In genomic region chr17:59758998-59759651, GRCh38 we compare ENCODE assay signal across 7 cellular contexts. TPM values are rescaled to one million over a fixed set of nuclear protein-coding genes. Genes with fewer than 3 reads are reported as not detected.
A peak's percentile ranks its signal among the peaks of the same experiment; 100 is the strongest.
DNase-seq lines count a peak whose midpoint lies in the region; ATAC-seq and TF ChIP-seq lines count a peak whose summit lies in the region.
"Not testable (repeated sequence)": the region's sequence is repeated elsewhere in the genome, so short reads cannot be mapped to it uniquely, and the experiment has no call there.

No MANE protein-coding gene starts in this region.

- H3K9me3 ChIP-seq in CD4-positive, CD25-positive, alpha-beta regulatory T cell (ENCODE audit: control insufficient read depth in 2 of 2, low read length in 2 of 2), result not testable (repeated sequence)

- TF ChIP-seq CTCF in RWPE1 (conservative IDR thresholded peaks at IDR 0.05; ENCODE audit: low read depth); activated CD8-positive, alpha-beta T cell treated with anti-CD3 and anti-CD28 coated beads for 36 hours (IDR thresholded peaks at IDR 0.05); chondrocyte (IDR thresholded peaks at IDR 0.05): not testable (repeated sequence)

- intact Hi-C loops in activated CD8-positive, alpha-beta T cell treated with anti-CD3 and anti-CD28 coated beads for 36 hours (cut with micrococcal nuclease), result not testable (repeated sequence)
- intact Hi-C loops in activated naive CD4-positive, alpha-beta T cell treated with anti-CD3 and anti-CD28 coated beads for 36 hours (cut with micrococcal nuclease), result loop anchor here (10.0 kb wide), 1 partner anchor 346 kb away; no protein-coding TSS in a partner anchor

- ATAC-seq in CD4-positive, CD25-positive, alpha-beta regulatory T cell (ENCODE audit: low read depth in 2 of 2); activated CD8-positive, alpha-beta T cell treated with anti-CD3 and anti-CD28 coated beads for 36 hours; natural killer cell treated with Interleukin-12 subunit alpha and Interleukin-12 subunit beta and Interleukin-15 and Interleukin-18, amount 100 ng/mL, for 72 hours; stimulated activated effector memory CD8-positive, alpha-beta T cell treated with anti-CD3 and anti-CD28 coated beads, Interleukin-12 subunit alpha, Interleukin-12 subunit beta, amount 100 ng/mL, for 72 hours: not testable (repeated sequence)

- H3K4me3 Mint-ChIP-seq in CD4-positive, CD25-positive, alpha-beta regulatory T cell; activated CD8-positive, alpha-beta T cell treated with anti-CD3 and anti-CD28 coated beads for 36 hours; activated naive CD4-positive, alpha-beta T cell treated with anti-CD3 and anti-CD28 coated beads for 36 hours; chondrocyte (ENCODE audit: unreplicated experiment); natural killer cell treated with Interleukin-12 subunit alpha and Interleukin-12 subunit beta and Interleukin-15 and Interleukin-18, amount 100 ng/mL, for 72 hours; stimulated activated effector memory CD8-positive, alpha-beta T cell treated with anti-CD3 and anti-CD28 coated beads, Interleukin-12 subunit alpha, Interleukin-12 subunit beta, amount 100 ng/mL, for 72 hours: not testable (repeated sequence)

- not testable (repeated sequence) for H3K27me3 ChIP-seq in CD4-positive, CD25-positive, alpha-beta regulatory T cell (ENCODE audit: control insufficient read depth, insufficient read depth, low read length)

- H3K36me3 Mint-ChIP-seq in CD4-positive, CD25-positive, alpha-beta regulatory T cell, result peaks cover 15% of the 10 kb centered on the region
- H3K36me3 Mint-ChIP-seq in activated CD8-positive, alpha-beta T cell treated with anti-CD3 and anti-CD28 coated beads for 36 hours (ENCODE audit: low read depth), result peaks cover 56% of the 10 kb centered on the region
- peaks cover 45% of the 10 kb centered on the region for H3K36me3 Mint-ChIP-seq in activated naive CD4-positive, alpha-beta T cell treated with anti-CD3 and anti-CD28 coated beads for 36 hours (ENCODE audit: low read depth)
- peaks cover 13% of the 10 kb centered on the region for H3K36me3 Mint-ChIP-seq in chondrocyte (ENCODE audit: low read depth)
- H3K36me3 Mint-ChIP-seq in natural killer cell treated with Interleukin-12 subunit alpha and Interleukin-12 subunit beta and Interleukin-15 and Interleukin-18, amount 100 ng/mL, for 72 hours, result peaks cover 18% of the 10 kb centered on the region
- peaks cover 81% of the 10 kb centered on the region for H3K36me3 Mint-ChIP-seq in stimulated activated effector memory CD8-positive, alpha-beta T cell treated with anti-CD3 and anti-CD28 coated beads, Interleukin-12 subunit alpha, Interleukin-12 subunit beta, amount 100 ng/mL, for 72 hours

- not testable (repeated sequence) for H3K36me3 ChIP-seq in CD4-positive, CD25-positive, alpha-beta regulatory T cell (ENCODE audit: control insufficient read depth, insufficient read depth, low read length)

- not testable (repeated sequence) for H3K27me3 Mint-ChIP-seq in CD4-positive, CD25-positive, alpha-beta regulatory T cell; activated CD8-positive, alpha-beta T cell treated with anti-CD3 and anti-CD28 coated beads for 36 hours; activated naive CD4-positive, alpha-beta T cell treated with anti-CD3 and anti-CD28 coated beads for 36 hours (ENCODE audit: low read depth); chondrocyte (ENCODE audit: low read depth); natural killer cell treated with Interleukin-12 subunit alpha and Interleukin-12 subunit beta and Interleukin-15 and Interleukin-18, amount 100 ng/mL, for 72 hours

- not testable (repeated sequence) for H3K9me3 Mint-ChIP-seq in CD4-positive, CD25-positive, alpha-beta regulatory T cell; activated CD8-positive, alpha-beta T cell treated with anti-CD3 and anti-CD28 coated beads for 36 hours; activated naive CD4-positive, alpha-beta T cell treated with anti-CD3 and anti-CD28 coated beads for 36 hours; chondrocyte (ENCODE audit: low read depth); natural killer cell treated with Interleukin-12 subunit alpha and Interleukin-12 subunit beta and Interleukin-15 and Interleukin-18, amount 100 ng/mL, for 72 hours; stimulated activated effector memory CD8-positive, alpha-beta T cell treated with anti-CD3 and anti-CD28 coated beads, Interleukin-12 subunit alpha, Interleukin-12 subunit beta, amount 100 ng/mL, for 72 hours

- peaks cover 35 to 72% (median 51%) of the 10 kb centered on the region in 4 donors for H3K4me1 Mint-ChIP-seq in CD4-positive, CD25-positive, alpha-beta regulatory T cell
- peaks cover 74% of the 10 kb centered on the region for H3K4me1 Mint-ChIP-seq in activated CD8-positive, alpha-beta T cell treated with anti-CD3 and anti-CD28 coated beads for 36 hours (ENCODE audit: low read depth)
- H3K4me1 Mint-ChIP-seq in activated naive CD4-positive, alpha-beta T cell treated with anti-CD3 and anti-CD28 coated beads for 36 hours (ENCODE audit: low read depth), result peaks cover 75% of the 10 kb centered on the region
- H3K4me1 Mint-ChIP-seq in chondrocyte (ENCODE audit: low read depth), result peaks cover 80% of the 10 kb centered on the region
- peaks cover 44 to 59% of the 10 kb centered on the region in 2 donors for H3K4me1 Mint-ChIP-seq in natural killer cell treated with Interleukin-12 subunit alpha and Interleukin-12 subunit beta and Interleukin-15 and Interleukin-18, amount 100 ng/mL, for 72 hours (ENCODE audit: low read depth in 2 of 2)
- H3K4me1 Mint-ChIP-seq in stimulated activated effector memory CD8-positive, alpha-beta T cell treated with anti-CD3 and anti-CD28 coated beads, Interleukin-12 subunit alpha, Interleukin-12 subunit beta, amount 100 ng/mL, for 72 hours, result peaks cover 65% of the 10 kb centered on the region

- POLR2A ChIA-PET in RWPE1 (lab: Yijun Ruan, JAX; ENCODE audit: low non-redundant PET), result not testable (repeated sequence)
- POLR2A ChIA-PET in activated CD8-positive, alpha-beta T cell treated with anti-CD3 and anti-CD28 coated beads for 36 hours (lab: Charles Lee), result interaction anchor here (0.7 to 10.5 kb wide), 4 partner anchors 11 to 89 kb away, joined by 3 to 420 read pairs (median 49); no protein-coding TSS in a partner anchor

- CTCF ChIA-PET in RWPE1 (lab: Yijun Ruan, JAX), result not testable (repeated sequence)
- CTCF ChIA-PET in activated CD8-positive, alpha-beta T cell treated with anti-CD3 and anti-CD28 coated beads for 36 hours (lab: Charles Lee), result interaction anchor here (0.8 to 1.4 kb wide), 4 partner anchors 24 to 92 kb away, joined by 3 to 5 read pairs (median 4); no protein-coding TSS in a partner anchor
- CTCF ChIA-PET in activated naive CD4-positive, alpha-beta T cell treated with anti-CD3 and anti-CD28 coated beads for 36 hours (lab: Charles Lee), result interaction anchor here (0.6 kb wide), 2 partner anchors 10 to 77 kb away, joined by 3 to 5 read pairs; no protein-coding TSS in a partner anchor

- not testable (repeated sequence) for H3K27ac ChIP-seq in CD4-positive, CD25-positive, alpha-beta regulatory T cell (ENCODE audit: insufficient read depth, low read length, poor library complexity, severe bottlenecking)
- peak overlapping the region; percentile 53 for H3K27ac ChIP-seq in RWPE1

- DNase-seq in CD4-positive, CD25-positive, alpha-beta regulatory T cell; RWPE1 (ENCODE audit: low spot score); activated CD8-positive, alpha-beta T cell treated with anti-CD3 and anti-CD28 coated beads for 36 hours; activated naive CD4-positive, alpha-beta T cell treated with anti-CD3 and anti-CD28 coated beads for 36 hours; chondrocyte (ENCODE audit: low spot score); natural killer cell treated with Interleukin-12 subunit alpha and Interleukin-12 subunit beta and Interleukin-15 and Interleukin-18, amount 100 ng/mL, for 72 hours (ENCODE audit: low spot score); stimulated activated effector memory CD8-positive, alpha-beta T cell treated with anti-CD3 and anti-CD28 coated beads, Interleukin-12 subunit alpha, Interleukin-12 subunit beta, amount 100 ng/mL, for 72 hours (ENCODE audit: low spot score in 2 of 2): not testable (repeated sequence)

- H3K27ac Mint-ChIP-seq in CD4-positive, CD25-positive, alpha-beta regulatory T cell, result peak overlapping the region in 2 of 3 donors; percentile 37 to 60
- H3K27ac Mint-ChIP-seq in activated CD8-positive, alpha-beta T cell treated with anti-CD3 and anti-CD28 coated beads for 36 hours, result peak overlapping the region; percentile 97
- peak overlapping the region; percentile 98 for H3K27ac Mint-ChIP-seq in activated naive CD4-positive, alpha-beta T cell treated with anti-CD3 and anti-CD28 coated beads for 36 hours
- H3K27ac Mint-ChIP-seq in chondrocyte (ENCODE audit: unreplicated experiment), result peak overlapping the region; percentile 17
- peak overlapping the region; percentile 56 to 98 for H3K27ac Mint-ChIP-seq in natural killer cell treated with Interleukin-12 subunit alpha and Interleukin-12 subunit beta and Interleukin-15 and Interleukin-18, amount 100 ng/mL, for 72 hours
- peak overlapping the region; percentile 97 for H3K27ac Mint-ChIP-seq in stimulated activated effector memory CD8-positive, alpha-beta T cell treated with anti-CD3 and anti-CD28 coated beads, Interleukin-12 subunit alpha, Interleukin-12 subunit beta, amount 100 ng/mL, for 72 hours

- not testable (repeated sequence) for H3K4me3 ChIP-seq in CD4-positive, CD25-positive, alpha-beta regulatory T cell (ENCODE audit: low read depth, low read length)

- peaks cover 41% of the 10 kb centered on the region for H3K4me1 ChIP-seq in CD4-positive, CD25-positive, alpha-beta regulatory T cell (ENCODE audit: control insufficient read depth, insufficient read depth, low read length, poor library complexity, severe bottlenecking)

RNA-seq across cellular contexts. Expression of gene VMP1, which starts 51.7 kb away (rescaled TPM):
- 238 TPM for total RNA-seq in CD4-positive, CD25-positive, alpha-beta regulatory T cell
- 10 to 100 TPM; 50.3 to 84.2 (median 65.6) TPM for polyA plus RNA-seq in CD4-positive, CD25-positive, alpha-beta regulatory T cell
- total RNA-seq in activated CD8-positive, alpha-beta T cell treated with anti-CD3 and anti-CD28 coated beads for 36 hours, result 100 to 1,000 TPM; 239 to 248 TPM
- total RNA-seq in activated naive CD4-positive, alpha-beta T cell treated with anti-CD3 and anti-CD28 coated beads for 36 hours, result 100 to 1,000 TPM; 423 to 438 TPM
- total RNA-seq in chondrocyte, result 295 to 347 TPM (median 324 TPM) in 3 replicates
- total RNA-seq in natural killer cell treated with Interleukin-12 subunit alpha and Interleukin-12 subunit beta and Interleukin-15 and Interleukin-18, amount 100 ng/mL, for 72 hours, result 100 to 1,000 TPM; 225 to 292 TPM

RNA-seq across cellular contexts. Expression of gene PTRH2, which starts 51.9 kb away (rescaled TPM):
- 8.4 TPM for total RNA-seq in CD4-positive, CD25-positive, alpha-beta regulatory T cell
- 10 to 100 TPM; 16.2 to 23.2 (median 21.4) TPM for polyA plus RNA-seq in CD4-positive, CD25-positive, alpha-beta regulatory T cell
- 10 to 100 TPM; 34.2 to 37.4 TPM for total RNA-seq in activated CD8-positive, alpha-beta T cell treated with anti-CD3 and anti-CD28 coated beads for 36 hours
- 10 to 100 TPM; 19.7 to 24.4 TPM for total RNA-seq in activated naive CD4-positive, alpha-beta T cell treated with anti-CD3 and anti-CD28 coated beads for 36 hours
- total RNA-seq in chondrocyte, result 18.0 to 24.1 TPM (median 20.9 TPM) in 3 replicates
- total RNA-seq in natural killer cell treated with Interleukin-12 subunit alpha and Interleukin-12 subunit beta and Interleukin-15 and Interleukin-18, amount 100 ng/mL, for 72 hours, result 10 to 100 TPM; 25.8 to 48.8 TPM

Comparison
In these comparisons a context has a peak if more than half of its experiments do, and no peak if none do; other contexts are left out.
1. H3K27ac Mint-ChIP-seq: peak in every context shown above with its lines; median percentile 98 in activated naive CD4-positive, alpha-beta T cell treated with anti-CD3 and anti-CD28 coated beads for 36 hours; 97 in activated CD8-positive, alpha-beta T cell treated with anti-CD3 and anti-CD28 coated beads for 36 hours; 97 in stimulated activated effector memory CD8-positive, alpha-beta T cell treated with anti-CD3 and anti-CD28 coated beads, Interleukin-12 subunit alpha, Interleukin-12 subunit beta, amount 100 ng/mL, for 72 hours; 77 in natural killer cell treated with Interleukin-12 subunit alpha and Interleukin-12 subunit beta and Interleukin-15 and Interleukin-18, amount 100 ng/mL, for 72 hours; 48 in CD4-positive, CD25-positive, alpha-beta regulatory T cell; 17 in chondrocyte.